Comparison of ENCODE assay signal across 6 cellular contexts in the genomic region with DNA sequence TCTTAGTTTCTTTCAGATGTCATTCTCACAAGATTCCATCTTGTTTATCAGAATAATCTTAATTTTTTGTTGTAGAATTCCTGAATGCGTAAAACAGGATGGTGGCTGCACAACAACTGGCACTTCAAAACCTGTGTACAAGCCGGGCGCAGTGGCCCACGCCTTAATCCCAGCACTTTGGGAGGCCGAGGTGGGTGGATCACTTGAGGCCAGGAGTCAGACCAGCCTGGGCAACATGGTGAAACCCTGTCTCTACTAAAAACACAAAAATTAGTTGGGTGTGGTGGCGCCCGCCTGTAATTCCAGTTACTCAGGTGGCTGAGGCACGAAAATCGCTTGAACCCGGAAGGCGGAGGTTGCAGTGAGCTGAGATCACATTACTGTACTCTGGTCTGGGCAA.
"Had no signal": no experiment of that assay in that cellular context is flagged by ENCODE, and none has a peak within 500 bp of the region (broad histone marks: within the 10 kb centered on the region; RNA-seq: fewer than 3 reads in every experiment).

No MANE protein-coding gene starts in this region.

- DNase-seq: IMR-90, KBM-7, KG1 had no signal

- H3K9ac ChIP-seq: KMS-11 had no signal

- H3K4me3 ChIP-seq: K562 had no signal

- H3K27ac ChIP-seq: HL-60, KMS-11 had no signal

- H3K4me2 ChIP-seq: KMS-11 had no signal
